In genomic region chr22:43481528-43482309, GRCh38 we compare ENCODE assay signal across 1 cellular context.
TF ChIP-seq lines count a peak whose summit lies in the region.

No MANE protein-coding gene starts in this region.

TF ChIP-seq in K562, 482 proteins besides CTCF, POLR2A, EP300 and RAD21 (continued from another document):
- TF ChIP-seq E2F5 (CRISPR knock-in tag; IDR thresholded peaks at IDR 0.05) (no peak), POLR3A (IDR thresholded peaks at IDR 0.05; ENCODE audit: borderline replicate concordance, extremely low read depth, insufficient read depth, insufficient read length) (no peak), MAFF (IDR thresholded peaks at IDR 0.05; ENCODE audit: low read length) (no peak), SP1 (CRISPR knock-in tag; IDR thresholded peaks at IDR 0.05) (no peak), RBBP5 (IDR thresholded peaks at IDR 0.05; ENCODE audit: borderline replicate concordance, insufficient read depth, low read length, poor library complexity, severe bottlenecking) (no peak), TOE1 (IDR thresholded peaks at IDR 0.05; ENCODE audit: borderline replicate concordance) (no peak), TOE1 (CRISPR knock-in tag; IDR thresholded peaks at IDR 0.05; ENCODE audit: borderline replicate concordance, low read depth) (no peak)
TF ChIP-seq in K562: peak in this region for 0.
